ENCODE assay signal across 22 cellular contexts in the genomic region with DNA sequence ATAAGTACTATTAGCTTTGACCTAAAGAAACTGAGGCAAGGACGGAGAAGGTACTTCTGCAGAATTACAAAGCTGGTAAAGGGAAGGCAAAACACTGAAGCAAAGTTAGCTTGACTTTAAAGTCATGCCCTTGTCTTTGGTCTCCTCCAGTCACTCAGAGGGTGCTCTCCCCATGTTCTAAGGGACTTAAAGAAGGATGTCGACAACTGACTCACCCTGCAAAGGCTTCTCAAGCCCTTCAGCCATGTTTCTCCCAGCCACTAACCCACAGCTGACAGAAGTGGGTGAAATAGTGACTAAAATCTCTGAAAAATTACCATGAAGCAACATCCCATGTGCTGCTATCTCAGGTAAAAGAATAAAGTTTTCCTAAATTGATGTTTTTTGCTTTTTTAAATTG. TPM values are rescaled to one million over a fixed set of nuclear protein-coding genes. Genes with fewer than 3 reads are reported as not detected.
DNase-seq lines count a peak whose midpoint lies in the region; ATAC-seq, FAIRE-seq and TF ChIP-seq lines count a peak whose summit lies in the region.
"Had no signal": no experiment of that assay in that cellular context is flagged by ENCODE, and none has a peak within 500 bp of the region (broad histone marks: within the 10 kb centered on the region; RNA-seq: fewer than 3 reads in every experiment).

No MANE protein-coding gene starts in this region.

- peak; percentile 51 for ATAC-seq in stimulated activated naive CD8-positive, alpha-beta T cell treated with anti-CD3 and anti-CD28 coated beads, Interleukin-15, Interleukin-2, amounts not matched to agents 100 U/mL and 50 U/mL, for 24 hours
- no peak for ATAC-seq in HG03025 (IDR thresholded peaks at IDR 0.05; ENCODE audit: low FRiP score, unreplicated experiment)
- ATAC-seq: GM12878 had no signal

- no peaks in the 10 kb centered on the region for H3K9me3 ChIP-seq in CD4-positive, alpha-beta memory T cell (ENCODE audit: control insufficient read depth in 1 of 2, low read length in 2 of 2)
- H3K9me3 ChIP-seq in esophagus muscularis mucosa = no peaks in the 10 kb centered on the region
- H3K9me3 ChIP-seq: BE2C had no signal

- WGBS in esophagus muscularis mucosa = 97% methylated on average over 2 of the region's 2 CpGs

- FAIRE-seq in urothelium cell line (lab: Jason Lieb, UNC) = no peak
- FAIRE-seq: A204.1, GM12878, H1 had no signal

- H3K9me3 Mint-ChIP-seq in activated naive CD4-positive, alpha-beta T cell treated with anti-CD3 and anti-CD28 coated beads, Interleukin-2, amount 50 U/mL, for 24 hours = no peaks in the 10 kb centered on the region
- H3K9me3 Mint-ChIP-seq in activated naive CD4-positive, alpha-beta T cell treated with anti-CD3 and anti-CD28 coated beads for 36 hours = peaks cover 5% of the 10 kb centered on the region
- H3K9me3 Mint-ChIP-seq in CD4-positive, alpha-beta memory T cell = peaks cover 0 to 6% (median 0%) of the 10 kb centered on the region in 8 donors
- H3K9me3 Mint-ChIP-seq: CD8-positive, alpha-beta memory T cell; H9 had no signal

- H3K4me1 ChIP-seq in CD4-positive, alpha-beta memory T cell (ENCODE audit: insufficient read depth, low read length) = peaks cover 21% of the 10 kb centered on the region
- H3K4me1 ChIP-seq in esophagus muscularis mucosa = no peaks in the 10 kb centered on the region
- H3K4me1 ChIP-seq: BE2C had no signal

- TF ChIP-seq CTCF in esophagus muscularis mucosa (IDR thresholded peaks at IDR 0.05) = no peak

- no peaks in the 10 kb centered on the region for H3K27me3 Mint-ChIP-seq in activated naive CD4-positive, alpha-beta T cell treated with anti-CD3 and anti-CD28 coated beads, Interleukin-2, amount 50 U/mL, for 24 hours
- no peaks in the 10 kb centered on the region for H3K27me3 Mint-ChIP-seq in activated naive CD4-positive, alpha-beta T cell treated with anti-CD3 and anti-CD28 coated beads for 36 hours (ENCODE audit: low read depth)
- no peaks in the 10 kb centered on the region for H3K27me3 Mint-ChIP-seq in CD4-positive, alpha-beta memory T cell
- H3K27me3 Mint-ChIP-seq: CD8-positive, alpha-beta memory T cell had no signal

- H3K4me3 ChIP-seq in CD4-positive, alpha-beta memory T cell (ENCODE audit: low read length in 2 of 2) = no peak overlapping the region
- H3K4me3 ChIP-seq in esophagus muscularis mucosa = no peak overlapping the region
- H3K4me3 ChIP-seq: GM12878 had no signal

- H3K27me3 ChIP-seq in CD4-positive, alpha-beta memory T cell (ENCODE audit: insufficient read depth, low read length) = no peaks in the 10 kb centered on the region
- no peaks in the 10 kb centered on the region for H3K27me3 ChIP-seq in esophagus muscularis mucosa
- H3K27me3 ChIP-seq: BE2C had no signal

- TF ChIP-seq POLR2A in esophagus muscularis mucosa (IDR thresholded peaks at IDR 0.05; ENCODE audit: low read depth) = no peak

- intact Hi-C loops in activated naive CD4-positive, alpha-beta T cell treated with anti-CD3 and anti-CD28 coated beads for 36 hours (cut with micrococcal nuclease) = no loop called here
- intact Hi-C loops in CD4-positive, alpha-beta memory T cell (cut with micrococcal nuclease) = no loop called here
- intact Hi-C loops in esophagus muscularis mucosa (cut with DNase I) = no loop called here

- no peak overlapping the region for H3K27ac ChIP-seq in CD4-positive, alpha-beta memory T cell (ENCODE audit: low read depth, low read length)
- H3K27ac ChIP-seq in esophagus muscularis mucosa (replicated peaks in 1 of 4) = no peak overlapping the region
- H3K27ac ChIP-seq: HL-60 had no signal

- H3K4me3 Mint-ChIP-seq in activated naive CD4-positive, alpha-beta T cell treated with anti-CD3 and anti-CD28 coated beads, Interleukin-2, amount 50 U/mL, for 24 hours = no peak overlapping the region
- H3K4me3 Mint-ChIP-seq in activated naive CD4-positive, alpha-beta T cell treated with anti-CD3 and anti-CD28 coated beads for 36 hours = no peak overlapping the region
- no peak overlapping the region for H3K4me3 Mint-ChIP-seq in CD4-positive, alpha-beta memory T cell
- H3K4me3 Mint-ChIP-seq: CD8-positive, alpha-beta memory T cell; H9 had no signal

- peaks cover 49% of the 10 kb centered on the region for H3K36me3 Mint-ChIP-seq in activated naive CD4-positive, alpha-beta T cell treated with anti-CD3 and anti-CD28 coated beads, Interleukin-2, amount 50 U/mL, for 24 hours
- H3K36me3 Mint-ChIP-seq in activated naive CD4-positive, alpha-beta T cell treated with anti-CD3 and anti-CD28 coated beads for 36 hours (ENCODE audit: low read depth) = peaks cover 70% of the 10 kb centered on the region
- peaks cover 62% of the 10 kb centered on the region in 2 donors for H3K36me3 Mint-ChIP-seq in CD4-positive, alpha-beta memory T cell

- CTCF ChIA-PET in activated naive CD4-positive, alpha-beta T cell treated with anti-CD3 and anti-CD28 coated beads for 36 hours (lab: Charles Lee) = interaction anchor here (1.5 kb wide), 1 partner anchor 220 kb away, joined by 3 read pairs; no protein-coding TSS in a partner anchor
- CTCF ChIA-PET in CD4-positive, alpha-beta memory T cell (lab: Charles Lee; ENCODE audit: partially characterized antibody) = no interaction called here

- peak overlapping the region; percentile 18 for H3K27ac Mint-ChIP-seq in activated naive CD4-positive, alpha-beta T cell treated with anti-CD3 and anti-CD28 coated beads, Interleukin-2, amount 50 U/mL, for 24 hours
- H3K27ac Mint-ChIP-seq in activated naive CD4-positive, alpha-beta T cell treated with anti-CD3 and anti-CD28 coated beads for 36 hours = no peak overlapping the region
- peak overlapping the region in 5 of 7 donors; percentile 24 to 88 (median 49) for H3K27ac Mint-ChIP-seq in CD4-positive, alpha-beta memory T cell
- H3K27ac Mint-ChIP-seq: H9 had no signal

- POLR2A ChIA-PET in CD4-positive, alpha-beta memory T cell (lab: Charles Lee; ENCODE audit: partially characterized antibody) = no interaction called here

- no peak for DNase-seq in activated naive CD4-positive, alpha-beta T cell treated with anti-CD3 and anti-CD28 coated beads for 36 hours
- DNase-seq in CD4-positive, alpha-beta memory T cell = no peak
- peak; percentile 26 for DNase-seq in esophagus muscularis mucosa (ENCODE audit: extremely low spot score)
- DNase-seq in stimulated activated naive CD8-positive, alpha-beta T cell treated with anti-CD3 and anti-CD28 coated beads, Interleukin-15, Interleukin-2, amounts not matched to agents 100 U/mL and 50 U/mL, for 24 hours = no peak
- DNase-seq in GOT3 (lab: John Stamatoyannopoulos, UW) = no peak
- DNase-seq in urothelium cell line (ENCODE audit: low spot score) = no peak
- DNase-seq: ACHN; BE2C; C1 segment of cervical spinal cord; CD8-positive, alpha-beta memory T cell; COR-L47; DMS 273 treated with DMSO at 0.1 percent for 48 hours; DMS53; DND-41; EL; H9 had no signal

- peaks cover 28% of the 10 kb centered on the region for H3K36me3 ChIP-seq in CD4-positive, alpha-beta memory T cell (ENCODE audit: insufficient read depth, low read length)
- peaks cover 20 to 47% (median 34%) of the 10 kb centered on the region in 4 donors for H3K36me3 ChIP-seq in esophagus muscularis mucosa

- peaks cover 68% of the 10 kb centered on the region for H3K4me1 Mint-ChIP-seq in activated naive CD4-positive, alpha-beta T cell treated with anti-CD3 and anti-CD28 coated beads, Interleukin-2, amount 50 U/mL, for 24 hours
- H3K4me1 Mint-ChIP-seq in activated naive CD4-positive, alpha-beta T cell treated with anti-CD3 and anti-CD28 coated beads for 36 hours (ENCODE audit: low read depth) = peaks cover 48% of the 10 kb centered on the region
- H3K4me1 Mint-ChIP-seq in CD4-positive, alpha-beta memory T cell = peaks cover 28 to 41% (median 33%) of the 10 kb centered on the region in 4 donors

- TF ChIP-seq EP300 in esophagus muscularis mucosa (IDR thresholded peaks at IDR 0.05) = no peak

RNA-seq across cellular contexts. Expression of gene SUCLG2, which starts 46.4 kb away (rescaled TPM):
- total RNA-seq in activated naive CD4-positive, alpha-beta T cell treated with anti-CD3 and anti-CD28 coated beads for 36 hours = 10 to 100 TPM; 81.3 to 85.3 TPM
- 10 to 100 TPM; 46.1 to 48.0 TPM for total RNA-seq in CD4-positive, alpha-beta memory T cell
- 100 to 1,000 TPM in 1 of 2 donors, 10 to 100 TPM in 1; 65.5 to 114 TPM for polyA plus RNA-seq in CD4-positive, alpha-beta memory T cell
- 10 to 100 TPM; 55.2 to 69.3 (median 63.4) TPM for total RNA-seq in esophagus muscularis mucosa
